Comparison of ENCODE assay signal across 13 cellular contexts in the genomic region with DNA sequence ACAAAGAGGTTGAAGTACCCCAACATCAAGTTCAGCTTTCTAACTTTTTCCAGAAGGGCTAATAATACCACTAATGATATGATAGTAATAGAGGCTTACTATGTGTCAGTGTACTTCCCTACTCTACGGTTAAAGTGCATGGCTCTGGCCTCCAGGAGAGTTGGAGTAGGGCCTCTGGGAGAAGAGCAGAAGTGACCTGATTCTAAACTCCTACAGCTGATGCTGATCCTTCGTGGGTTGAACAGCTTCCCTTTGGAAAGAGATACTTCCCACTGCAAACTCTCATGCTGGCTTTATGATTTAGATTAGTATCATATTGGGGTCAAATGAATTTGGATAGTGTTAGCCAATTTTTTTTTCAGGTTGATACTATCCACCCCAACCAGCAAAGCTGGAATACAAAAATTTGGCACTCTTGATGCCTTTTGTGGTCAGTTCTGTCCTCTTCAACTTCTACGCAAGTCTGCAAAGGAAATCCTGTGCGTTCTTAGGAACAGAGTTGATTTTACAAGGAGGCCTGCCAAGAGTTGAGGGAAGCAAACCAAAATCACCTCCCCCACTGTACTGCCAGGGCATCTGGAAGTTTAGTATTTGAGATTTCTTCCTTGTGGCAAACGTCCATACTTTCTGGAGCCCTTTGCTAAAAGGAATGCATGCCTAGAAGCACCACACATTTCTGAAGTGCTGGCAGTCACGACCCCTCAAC. TPM values are rescaled to one million over a fixed set of nuclear protein-coding genes. Genes with fewer than 3 reads are reported as not detected.
DNase-seq lines count a peak whose midpoint lies in the region; TF ChIP-seq lines count a peak whose summit lies in the region.
"Had no signal": no experiment of that assay in that cellular context is flagged by ENCODE, and none has a peak within 500 bp of the region (broad histone marks: within the 10 kb centered on the region; RNA-seq: fewer than 3 reads in every experiment).

No MANE protein-coding gene starts in this region.

- no peaks in the 10 kb centered on the region for H4K20me1 ChIP-seq in PC-9 (ENCODE audit: insufficient read depth)
- no peaks in the 10 kb centered on the region for H4K20me1 ChIP-seq in neural progenitor cell (ENCODE audit: low read depth)

- no peaks in the 10 kb centered on the region for H3K79me2 ChIP-seq in PC-9 (ENCODE audit: low read depth)
- H3K79me2 ChIP-seq in neural progenitor cell (ENCODE audit: low read depth), result no peaks in the 10 kb centered on the region

- H3K4me3 ChIP-seq in PC-9 (no peak overlapping the region), fibroblast of the aortic adventitia (ENCODE audit: low read depth, low read length) (no peak overlapping the region), neural progenitor cell (no peak overlapping the region)

- peak overlapping the region; percentile 69 for H3K27ac Mint-ChIP-seq in neural progenitor cell
- H3K27ac Mint-ChIP-seq: activated CD8-positive, alpha-beta T cell treated with anti-CD3 and anti-CD28 coated beads, Interleukin-2, amount 10 ng/mL, durations not matched to agents 7 days and 5 days; activated naive CD8-positive, alpha-beta T cell treated with anti-CD3 and anti-CD28 coated beads, Interleukin-2, amount 50 U/mL, for 24 hours; B cell had no signal

- H3K4me1 Mint-ChIP-seq in neural progenitor cell, result peaks cover 11% of the 10 kb centered on the region
- H3K4me1 Mint-ChIP-seq: activated naive CD8-positive, alpha-beta T cell treated with anti-CD3 and anti-CD28 coated beads, Interleukin-2, amount 50 U/mL, for 24 hours; B cell had no signal

- no peaks in the 10 kb centered on the region for H3K27me3 ChIP-seq in PC-9 (ENCODE audit: insufficient read depth, low read depth)
- no peaks in the 10 kb centered on the region for H3K27me3 ChIP-seq in neural progenitor cell

- no peaks in the 10 kb centered on the region for H3F3A ChIP-seq in PC-9 (ENCODE audit: insufficient read depth, low read depth)
- no peaks in the 10 kb centered on the region for H3F3A ChIP-seq in neural progenitor cell (ENCODE audit: low read depth)

- no peak overlapping the region for H3K27ac ChIP-seq in PC-9
- H3K27ac ChIP-seq in neural progenitor cell, result no peak overlapping the region

- H3K4me1 ChIP-seq in PC-9 (replicated peaks; ENCODE audit: insufficient read depth), result no peaks in the 10 kb centered on the region
- peaks cover 10% of the 10 kb centered on the region for H3K4me1 ChIP-seq in neural progenitor cell

- H3K9me3 ChIP-seq in PC-9 (ENCODE audit: insufficient read depth, low read depth) (peaks cover 13% of the 10 kb centered on the region), neural progenitor cell (ENCODE audit: low read depth) (peaks cover 1% of the 10 kb centered on the region)

- H3K9me3 Mint-ChIP-seq in neural progenitor cell, result peaks cover 17% of the 10 kb centered on the region

- TF ChIP-seq CTCF in PC-9 (conservative IDR thresholded peaks at IDR 0.05) (no peak), fibroblast of the aortic adventitia (IDR thresholded peaks at IDR 0.05; ENCODE audit: insufficient read depth, low read length) (no peak), neural progenitor cell (IDR thresholded peaks at IDR 0.05) (no peak)

- POLR2A ChIA-PET in PC-9 (lab: Charles Lee; ENCODE audit: unreplicated experiment), result no interaction called here

- H3K9ac ChIP-seq in neural progenitor cell, result no peak overlapping the region

- H2AFZ ChIP-seq in PC-9 (peak overlapping the region; percentile 2; the same call in 1 of the 2 replicates), neural progenitor cell (replicated peaks) (peak overlapping the region; percentile 9)

- H3K36me3 Mint-ChIP-seq in neural progenitor cell, result no peaks in the 10 kb centered on the region

- no peak overlapping the region for H3K4me3 Mint-ChIP-seq in neural progenitor cell
- H3K4me3 Mint-ChIP-seq: activated CD8-positive, alpha-beta T cell treated with anti-CD3 and anti-CD28 coated beads, Interleukin-2, amount 10 ng/mL, durations not matched to agents 7 days and 5 days; activated naive CD8-positive, alpha-beta T cell treated with anti-CD3 and anti-CD28 coated beads, Interleukin-2, amount 50 U/mL, for 24 hours; B cell had no signal

- no peaks in the 10 kb centered on the region for H3K27me3 Mint-ChIP-seq in neural progenitor cell (ENCODE audit: insufficient read depth, low read depth)
- H3K27me3 Mint-ChIP-seq: B cell had no signal

- H3K4me2 ChIP-seq in PC-9 (no peak overlapping the region), neural progenitor cell (no peak overlapping the region)

- H3K9me2 ChIP-seq in PC-9 (ENCODE audit: insufficient read depth), result no peaks in the 10 kb centered on the region

- CTCF ChIA-PET in PC-9 (lab: Charles Lee), result no interaction called here

- BruUV-seq in PC-9 (replicated peaks; lab: Mats Ljungman, UMichigan), result no TSS peak

- H3K36me3 ChIP-seq in PC-9 (ENCODE audit: low read depth) (no peaks in the 10 kb centered on the region), neural progenitor cell (peaks cover under 1% of the 10 kb centered on the region)

- DNase-seq in AG20443 (ENCODE audit: low spot score), result peak; percentile 71
- no peak for DNase-seq in PC-9
- peak; percentile 97 for DNase-seq in fibroblast of the aortic adventitia (ENCODE audit: low read depth)
- no peak for DNase-seq in neural progenitor cell (ENCODE audit: low spot score)
- DNase-seq in NCI-H1436 treated with DMSO at 0.1 percent for 48 hours (lab: John Stamatoyannopoulos, UW), result no peak
- no peak for DNase-seq in activated CD4-positive, alpha-beta T cell treated with anti-CD3 and anti-CD28 coated beads for 1 hour
- no peak for DNase-seq in T-helper 2 cell
- DNase-seq in NCI-H82 treated with DMSO at 0.1 percent for 48 hours (lab: John Stamatoyannopoulos, UW; ENCODE audit: unreplicated experiment), result no peak
- DNase-seq: activated CD8-positive, alpha-beta T cell treated with anti-CD3 and anti-CD28 coated beads, Interleukin-2, amount 10 ng/mL, durations not matched to agents 7 days and 5 days; activated naive CD8-positive, alpha-beta T cell treated with anti-CD3 and anti-CD28 coated beads, Interleukin-2, amount 50 U/mL, for 24 hours; kidney glomerular epithelial cell; NCI-H526 had no signal

- intact Hi-C loops in PC-9 (cut with micrococcal nuclease; ENCODE audit: unreplicated experiment), result no loop called here

RNA-seq across cellular contexts. Expression of a gene that starts 17.8 kb away (rescaled TPM):
- total RNA-seq in PC-9 (2021) (not detected in 2 replicates), fibroblast of the aortic adventitia (ENCODE audit: low replicate concordance) (not detected in 2 replicates), neural progenitor cell (ENCODE audit: low replicate concordance) (not detected in 2 replicates)
- total RNA-seq: activated CD8-positive, alpha-beta T cell treated with anti-CD3 and anti-CD28 coated beads, Interleukin-2, amount 10 ng/mL, durations not matched to agents 7 days and 5 days; B cell had no signal

RNA-seq across cellular contexts. Expression of a gene that starts 50.7 kb away (rescaled TPM):
- 32.5 and 33.3 TPM in 2 replicates for total RNA-seq in PC-9 (2021)
- 10.1 and 23.1 TPM in 2 replicates for total RNA-seq in fibroblast of the aortic adventitia (ENCODE audit: low replicate concordance)
- total RNA-seq in neural progenitor cell (ENCODE audit: low replicate concordance), result 0.19 and 0.21 TPM in 2 replicates

Comparison
In these comparisons a context has a peak if more than half of its experiments do, and no peak if none do; other contexts are left out.
1. DNase-seq: peak in AG20443 (single experiment) and fibroblast of the aortic adventitia (single experiment); none in PC-9 (0 of 2), neural progenitor cell (single experiment), NCI-H1436 treated with DMSO at 0.1 percent for 48 hours (single experiment), activated CD4-positive, alpha-beta T cell treated with anti-CD3 and anti-CD28 coated beads for 1 hour (single experiment), T-helper 2 cell (0 of 5) and NCI-H82 treated with DMSO at 0.1 percent for 48 hours (single experiment).